Comparison of ENCODE assay signal across 16 cellular contexts in the genomic region with DNA sequence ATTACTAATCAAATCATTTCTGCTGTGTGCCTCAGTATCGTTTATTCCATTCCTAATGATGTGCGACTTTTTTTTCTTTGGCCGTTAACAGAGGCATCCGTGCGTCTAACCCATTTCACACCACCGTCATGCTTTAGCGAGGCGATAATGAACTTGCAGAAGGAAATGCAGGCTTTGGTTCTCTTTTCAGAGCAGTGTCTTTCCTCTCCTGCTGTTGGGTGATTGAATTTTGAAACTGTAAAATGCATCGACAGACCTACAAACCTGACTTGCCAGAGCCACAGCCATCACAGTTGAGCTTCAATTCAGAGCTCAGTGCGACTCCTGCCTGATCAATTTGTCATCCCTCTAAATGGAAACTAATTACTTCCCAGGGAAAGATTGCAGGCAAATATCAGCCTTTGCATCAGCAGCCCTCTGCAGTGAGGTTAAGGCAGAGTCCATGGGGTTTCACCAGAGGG.
"Had no signal": no experiment of that assay in that cellular context is flagged by ENCODE, and none has a peak within 500 bp of the region (broad histone marks: within the 10 kb centered on the region; RNA-seq: fewer than 3 reads in every experiment).

No MANE protein-coding gene starts in this region.

- ATAC-seq: activated CD4-positive, alpha-beta T cell treated with anti-CD3 and anti-CD28 coated beads for 36 hours; activated T-cell treated with anti-CD3 and anti-CD28 coated beads, Interleukin-2, amount 50 U/mL, for 72 hours; heart left ventricle; left lung; stimulated activated naive B cell treated with anti-CD40 and anti-IgM and Interleukin-4, amounts not matched to agents 10 μg/mL and 1 μg/mL and 100 μg/mL, for 72 hours had no signal

- H3K4me3 ChIP-seq: heart left ventricle, left lung, psoas muscle, spleen, tibial nerve, vagina had no signal

- H3K27ac Mint-ChIP-seq: activated CD4-positive, alpha-beta memory T cell treated with anti-CD3 and anti-CD28 coated beads, Interleukin-2, amount 10 ng/mL, durations not matched to agents 7 days and 5 days; activated CD4-positive, alpha-beta T cell treated with anti-CD3 and anti-CD28 coated beads for 36 hours; activated naive CD8-positive, alpha-beta T cell treated with anti-CD3 and anti-CD28 coated beads, Interleukin-2, amount 10 ng/mL, durations not matched to agents 7 days and 5 days; activated T-cell treated with anti-CD3 and anti-CD28 coated beads, Interleukin-2, amount 50 U/mL, for 72 hours; nephron progenitor cell; stimulated activated naive B cell treated with anti-CD40 and anti-IgM and Interleukin-4, amounts not matched to agents 10 μg/mL and 1 μg/mL and 100 μg/mL, for 72 hours had no signal

- H3K27me3 Mint-ChIP-seq: stimulated activated naive B cell treated with anti-CD40 and anti-IgM and Interleukin-4, amounts not matched to agents 10 μg/mL and 1 μg/mL and 100 μg/mL, for 72 hours had no signal

- H3K4me1 Mint-ChIP-seq: stimulated activated naive B cell treated with anti-CD40 and anti-IgM and Interleukin-4, amounts not matched to agents 10 μg/mL and 1 μg/mL and 100 μg/mL, for 72 hours had no signal

- H3K36me3 ChIP-seq: heart left ventricle, left lung, tibial nerve, vagina had no signal

- H3K9me3 ChIP-seq: psoas muscle, vagina had no signal

- H3K27ac ChIP-seq: heart left ventricle, left lung, spleen, tibial nerve, vagina, VCaP had no signal

- H3K4me1 ChIP-seq: left lung, tibial nerve, vagina had no signal

- DNase-seq: activated CD4-positive, alpha-beta memory T cell treated with anti-CD3 and anti-CD28 coated beads, Interleukin-2, amount 10 ng/mL, durations not matched to agents 7 days and 5 days; activated CD4-positive, alpha-beta T cell treated with anti-CD3 and anti-CD28 coated beads for 36 hours; activated naive CD8-positive, alpha-beta T cell treated with anti-CD3 and anti-CD28 coated beads, Interleukin-2, amount 10 ng/mL, durations not matched to agents 7 days and 5 days; activated T-cell treated with anti-CD3 and anti-CD28 coated beads, Interleukin-2, amount 50 U/mL, for 72 hours; foreskin melanocyte; heart left ventricle; islet precursor cell; nephron progenitor cell; spleen; stimulated activated CD4-positive, alpha-beta T cell treated with anti-CD3 and anti-CD28 coated beads, Interleukin-2, amount 100 ng/mL, for 24 hours; stimulated activated naive B cell treated with anti-CD40 and anti-IgM and Interleukin-4, amounts not matched to agents 10 μg/mL and 1 μg/mL and 100 μg/mL, for 72 hours had no signal

- H3K4me3 Mint-ChIP-seq: activated CD4-positive, alpha-beta memory T cell treated with anti-CD3 and anti-CD28 coated beads, Interleukin-2, amount 10 ng/mL, durations not matched to agents 7 days and 5 days; activated CD4-positive, alpha-beta T cell treated with anti-CD3 and anti-CD28 coated beads for 36 hours; activated naive CD8-positive, alpha-beta T cell treated with anti-CD3 and anti-CD28 coated beads, Interleukin-2, amount 10 ng/mL, durations not matched to agents 7 days and 5 days; activated T-cell treated with anti-CD3 and anti-CD28 coated beads, Interleukin-2, amount 50 U/mL, for 72 hours; nephron progenitor cell; stimulated activated naive B cell treated with anti-CD40 and anti-IgM and Interleukin-4, amounts not matched to agents 10 μg/mL and 1 μg/mL and 100 μg/mL, for 72 hours had no signal

- H3K27me3 ChIP-seq: heart left ventricle, left lung, spleen, tibial nerve, vagina had no signal
